In genomic region chr16:21300309-21301167, GRCh38 we compare ENCODE assay signal across 8 cellular contexts. TPM values are rescaled to one million over a fixed set of nuclear protein-coding genes. Genes with fewer than 3 reads are reported as not detected.
DNase-seq lines count a peak whose midpoint lies in the region; ATAC-seq and TF ChIP-seq lines count a peak whose summit lies in the region.

No MANE protein-coding gene starts in this region.

- no peaks in the 10 kb centered on the region for H3K9me3 Mint-ChIP-seq in activated naive CD8-positive, alpha-beta T cell (ENCODE audit: low read depth)

- H3K36me3 Mint-ChIP-seq in activated naive CD8-positive, alpha-beta T cell, result no peaks in the 10 kb centered on the region

- H3K4me3 ChIP-seq in uterus, result peak overlapping the region; percentile 50 to 64

- H3K9me3 ChIP-seq in uterus, result no peaks in the 10 kb centered on the region

- H3K4me1 ChIP-seq in uterus, result no peaks in the 10 kb centered on the region

- peak; percentile 48 for TF ChIP-seq POLR2A in uterus (IDR thresholded peaks at IDR 0.05)

- TF ChIP-seq CTCF in uterus (IDR thresholded peaks at IDR 0.05), result peak; percentile 86 to 94 (median 90)

- peak; percentile 61 for ATAC-seq in GM21723 (IDR thresholded peaks at IDR 0.05; ENCODE audit: unreplicated experiment)

- H3K27me3 Mint-ChIP-seq in activated naive CD8-positive, alpha-beta T cell, result peaks cover 18% of the 10 kb centered on the region

- H3K4me3 Mint-ChIP-seq in activated naive CD8-positive, alpha-beta T cell, result peak overlapping the region; percentile 89

- DNase-seq in ELR (ENCODE audit: low read depth), result peak; percentile 100
- peak; percentile 65 for DNase-seq in KG1 (lab: John Stamatoyannopoulos, UW)
- DNase-seq in OCI-M2 (lab: John Stamatoyannopoulos, UW; ENCODE audit: unreplicated experiment), result peak; percentile 88
- peak; percentile 72 to 97 (median 90) for DNase-seq in head of caudate nucleus
- DNase-seq in nucleus accumbens (lab: John Stamatoyannopoulos, UW), result peak; percentile 18 to 95 (median 81)
- peak; percentile 95 to 99 for DNase-seq in uterus

- peaks cover 26% of the 10 kb centered on the region for H3K4me1 Mint-ChIP-seq in activated naive CD8-positive, alpha-beta T cell (ENCODE audit: low read depth)

- intact Hi-C loops in head of caudate nucleus (cut with DNase I) (loop anchor here (10.0 kb wide), 2 partner anchors 116 to 146 kb away; partner anchors contain the start of genes DNAH3 and LDAF1), uterus (cut with DNase I; ENCODE audit: low total_unique reads) (no loop called here)

- no peaks in the 10 kb centered on the region for H3K36me3 ChIP-seq in uterus

- H3K27me3 ChIP-seq in uterus, result no peaks in the 10 kb centered on the region

- H3K27ac ChIP-seq in uterus, result peak overlapping the region; percentile 81 to 82

- H3K27ac Mint-ChIP-seq in activated naive CD8-positive, alpha-beta T cell, result peak overlapping the region; percentile 64

RNA-seq across cellular contexts. Expression of gene CRYM, which starts 22.4 kb away (rescaled TPM):
- 10 to 100 TPM in 1 of 4 donors, not detected in 3; 13.8 TPM for total RNA-seq in uterus

Comparison
In these comparisons a context has a peak if more than half of its experiments do, and no peak if none do; other contexts are left out.
1. Peak in every context shown above with its lines: DNase-seq, ATAC-seq, H3K4me3 ChIP-seq and H3K27ac ChIP-seq.